1 cellular context compared by ENCODE assay signal in the genomic region with DNA sequence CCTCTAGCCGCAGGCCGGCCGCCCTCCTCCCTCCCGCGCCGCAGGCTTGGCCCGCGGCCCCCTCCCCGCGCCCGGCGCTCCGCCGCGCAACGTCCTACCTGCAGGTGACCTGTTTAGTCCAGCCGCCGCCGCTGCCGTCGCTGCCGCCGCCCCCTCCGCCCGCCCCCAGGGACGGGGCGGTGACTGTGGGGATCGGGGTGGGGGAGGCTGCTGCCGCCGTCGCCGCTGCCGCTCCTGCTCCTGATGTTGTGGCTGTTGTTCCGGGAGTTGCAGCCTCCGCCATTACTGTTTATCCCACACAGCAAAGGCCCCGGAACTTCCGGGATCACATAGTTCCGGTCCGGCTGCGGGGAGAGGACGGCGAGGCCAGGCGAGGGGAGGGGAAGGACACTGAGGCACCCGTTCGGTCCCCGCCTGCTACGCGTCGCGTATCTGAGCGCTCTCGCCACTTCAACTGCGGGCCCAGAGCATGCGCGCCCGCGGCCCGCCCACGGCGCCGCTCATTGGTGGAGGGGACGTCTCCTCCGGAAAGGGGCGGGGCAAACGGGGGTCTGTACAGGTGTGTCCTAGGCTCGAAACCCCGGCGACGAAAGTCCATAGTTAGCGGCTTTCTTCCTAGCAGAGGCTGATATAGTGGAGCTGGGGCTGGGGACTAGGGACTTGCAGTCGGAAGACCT.
TF ChIP-seq lines count a peak whose summit lies in the region.

A gene with protein sequence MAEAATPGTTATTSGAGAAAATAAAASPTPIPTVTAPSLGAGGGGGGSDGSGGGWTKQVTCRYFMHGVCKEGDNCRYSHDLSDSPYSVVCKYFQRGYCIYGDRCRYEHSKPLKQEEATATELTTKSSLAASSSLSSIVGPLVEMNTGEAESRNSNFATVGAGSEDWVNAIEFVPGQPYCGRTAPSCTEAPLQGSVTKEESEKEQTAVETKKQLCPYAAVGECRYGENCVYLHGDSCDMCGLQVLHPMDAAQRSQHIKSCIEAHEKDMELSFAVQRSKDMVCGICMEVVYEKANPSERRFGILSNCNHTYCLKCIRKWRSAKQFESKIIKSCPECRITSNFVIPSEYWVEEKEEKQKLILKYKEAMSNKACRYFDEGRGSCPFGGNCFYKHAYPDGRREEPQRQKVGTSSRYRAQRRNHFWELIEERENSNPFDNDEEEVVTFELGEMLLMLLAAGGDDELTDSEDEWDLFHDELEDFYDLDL (minus strand): TSS at position 444 of the 677 bp plus-strand sequence. CDS start 161 bp downstream, at position 283.

TF ChIP-seq in HepG2, 621 proteins besides CTCF, POLR2A, EP300 and RAD21 (continued from another document and continues in another):
- TF ChIP-seq, protein P1, sequence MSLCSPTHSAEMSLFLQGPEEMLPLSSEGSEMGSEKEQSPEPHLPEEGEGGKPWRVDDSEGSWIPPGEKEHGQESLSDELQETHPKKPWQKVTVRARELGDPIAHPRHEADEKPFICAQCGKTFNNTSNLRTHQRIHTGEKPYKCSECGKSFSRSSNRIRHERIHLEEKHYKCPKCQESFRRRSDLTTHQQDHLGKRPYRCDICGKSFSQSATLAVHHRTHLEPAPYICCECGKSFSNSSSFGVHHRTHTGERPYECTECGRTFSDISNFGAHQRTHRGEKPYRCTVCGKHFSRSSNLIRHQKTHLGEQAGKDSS (CRISPR knock-in tag; IDR thresholded peaks at IDR 0.05; ENCODE audit: borderline replicate concordance, low read depth): no peak
- TF ChIP-seq NONO (IDR thresholded peaks at IDR 0.05) (no peak), NONO (CRISPR knock-in tag; conservative IDR thresholded peaks at IDR 0.05) (peak; percentile 86), ZNF564 (CRISPR knock-in tag; IDR thresholded peaks at IDR 0.05) (peak; percentile 51), ZNF562 (CRISPR knock-in tag; IDR thresholded peaks at IDR 0.05; ENCODE audit: borderline replicate concordance) (0 out of 2 replicates have a peak, but pooled peaks have one; percentile 44), AGO2 (optimal IDR thresholded peaks at IDR 0.05; ENCODE audit: low read depth, low read length) (no peak), TAF15 (IDR thresholded peaks at IDR 0.05; ENCODE audit: low read depth, low read length, poor library complexity, severe bottlenecking) (no peak), ATRX (CRISPR knock-in tag; IDR thresholded peaks at IDR 0.05; ENCODE audit: borderline replicate concordance) (no peak), PITX1 (CRISPR knock-in tag; IDR thresholded peaks at IDR 0.05) (peak; percentile 19; the same call in 1 of the 2 replicates), ZNF34 (CRISPR knock-in tag; IDR thresholded peaks at IDR 0.05; ENCODE audit: borderline replicate concordance) (no peak), YEATS2 (CRISPR knock-in tag; IDR thresholded peaks at IDR 0.05; ENCODE audit: borderline replicate concordance) (peak; percentile 62; the same call in 1 of the 2 replicates), ZNF549 (CRISPR knock-in tag; IDR thresholded peaks at IDR 0.05) (no peak), ZNF552 (CRISPR knock-in tag; IDR thresholded peaks at IDR 0.05; ENCODE audit: borderline replicate concordance) (no peak; the same call in 1 of the 2 replicates), KDM4B (CRISPR knock-in tag; IDR thresholded peaks at IDR 0.05) (no peak), ZMYM2 (CRISPR knock-in tag; IDR thresholded peaks at IDR 0.05) (0 out of 2 replicates have a peak, but pooled peaks have one; percentile 36), ZNF614 (CRISPR knock-in tag; IDR thresholded peaks at IDR 0.05; ENCODE audit: borderline replicate concordance) (peak; percentile 64; the same call in 1 of the 2 replicates), FOSL2 (CRISPR knock-in tag; IDR thresholded peaks at IDR 0.05) (peak; percentile 34; the same call in 1 of the 2 replicates), FOXO1 (CRISPR knock-in tag; IDR thresholded peaks at IDR 0.05) (peak; percentile 59), HNF4G (IDR thresholded peaks at IDR 0.05; ENCODE audit: borderline replicate concordance, low read depth, low read length) (peak; percentile 40; the same call in 1 of the 2 replicates), HNF4G (CRISPR knock-in tag; IDR thresholded peaks at IDR 0.05; ENCODE audit: borderline replicate concordance, low read depth) (peak; percentile 35; the same call in 1 of the 2 replicates), ZNF205 (CRISPR knock-in tag; IDR thresholded peaks at IDR 0.05) (peak; percentile 68), PHB2 (IDR thresholded peaks at IDR 0.05; ENCODE audit: partially characterized antibody) (no peak), ESRRA (CRISPR knock-in tag; IDR thresholded peaks at IDR 0.05; ENCODE audit: low read depth) (no peak), ZNF746 (CRISPR knock-in tag; IDR thresholded peaks at IDR 0.05) (no peak; the same call in 1 of the 2 replicates), SMAD1 (CRISPR knock-in tag; IDR thresholded peaks at IDR 0.05; ENCODE audit: borderline replicate concordance, low read depth) (peak; percentile 19; the same call in 1 of the 2 replicates), MTA1 (CRISPR knock-in tag; IDR thresholded peaks at IDR 0.05; ENCODE audit: borderline replicate concordance) (no peak), XRCC5 (optimal IDR thresholded peaks at IDR 0.05; ENCODE audit: low read length) (no peak)
- TF ChIP-seq, protein P2, sequence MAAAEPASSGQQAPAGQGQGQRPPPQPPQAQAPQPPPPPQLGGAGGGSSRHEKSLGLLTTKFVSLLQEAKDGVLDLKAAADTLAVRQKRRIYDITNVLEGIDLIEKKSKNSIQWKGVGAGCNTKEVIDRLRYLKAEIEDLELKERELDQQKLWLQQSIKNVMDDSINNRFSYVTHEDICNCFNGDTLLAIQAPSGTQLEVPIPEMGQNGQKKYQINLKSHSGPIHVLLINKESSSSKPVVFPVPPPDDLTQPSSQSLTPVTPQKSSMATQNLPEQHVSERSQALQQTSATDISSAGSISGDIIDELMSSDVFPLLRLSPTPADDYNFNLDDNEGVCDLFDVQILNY (CRISPR knock-in tag; conservative IDR thresholded peaks at IDR 0.05): 0 out of 2 replicates have a peak, but pooled peaks have one; percentile 43
- TF ChIP-seq, protein P3, sequence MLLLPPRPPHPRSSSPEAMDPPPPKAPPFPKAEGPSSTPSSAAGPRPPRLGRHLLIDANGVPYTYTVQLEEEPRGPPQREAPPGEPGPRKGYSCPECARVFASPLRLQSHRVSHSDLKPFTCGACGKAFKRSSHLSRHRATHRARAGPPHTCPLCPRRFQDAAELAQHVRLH (CRISPR knock-in tag; IDR thresholded peaks at IDR 0.05; ENCODE audit: borderline replicate concordance, low read depth): peak; percentile 82; the same call in 1 of the 2 replicates
- TF ChIP-seq, protein P4, sequence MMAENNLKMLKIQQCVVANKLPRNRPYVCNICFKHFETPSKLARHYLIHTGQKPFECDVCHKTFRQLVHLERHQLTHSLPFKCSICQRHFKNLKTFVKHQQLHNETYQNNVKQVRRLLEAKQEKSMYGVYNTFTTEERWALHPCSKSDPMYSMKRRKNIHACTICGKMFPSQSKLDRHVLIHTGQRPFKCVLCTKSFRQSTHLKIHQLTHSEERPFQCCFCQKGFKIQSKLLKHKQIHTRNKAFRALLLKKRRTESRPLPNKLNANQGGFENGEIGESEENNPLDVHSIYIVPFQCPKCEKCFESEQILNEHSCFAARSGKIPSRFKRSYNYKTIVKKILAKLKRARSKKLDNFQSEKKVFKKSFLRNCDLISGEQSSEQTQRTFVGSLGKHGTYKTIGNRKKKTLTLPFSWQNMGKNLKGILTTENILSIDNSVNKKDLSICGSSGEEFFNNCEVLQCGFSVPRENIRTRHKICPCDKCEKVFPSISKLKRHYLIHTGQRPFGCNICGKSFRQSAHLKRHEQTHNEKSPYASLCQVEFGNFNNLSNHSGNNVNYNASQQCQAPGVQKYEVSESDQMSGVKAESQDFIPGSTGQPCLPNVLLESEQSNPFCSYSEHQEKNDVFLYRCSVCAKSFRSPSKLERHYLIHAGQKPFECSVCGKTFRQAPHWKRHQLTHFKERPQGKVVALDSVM (CRISPR knock-in tag; IDR thresholded peaks at IDR 0.05): peak; percentile 41; the same call in 1 of the 2 replicates
- TF ChIP-seq, protein P5, sequence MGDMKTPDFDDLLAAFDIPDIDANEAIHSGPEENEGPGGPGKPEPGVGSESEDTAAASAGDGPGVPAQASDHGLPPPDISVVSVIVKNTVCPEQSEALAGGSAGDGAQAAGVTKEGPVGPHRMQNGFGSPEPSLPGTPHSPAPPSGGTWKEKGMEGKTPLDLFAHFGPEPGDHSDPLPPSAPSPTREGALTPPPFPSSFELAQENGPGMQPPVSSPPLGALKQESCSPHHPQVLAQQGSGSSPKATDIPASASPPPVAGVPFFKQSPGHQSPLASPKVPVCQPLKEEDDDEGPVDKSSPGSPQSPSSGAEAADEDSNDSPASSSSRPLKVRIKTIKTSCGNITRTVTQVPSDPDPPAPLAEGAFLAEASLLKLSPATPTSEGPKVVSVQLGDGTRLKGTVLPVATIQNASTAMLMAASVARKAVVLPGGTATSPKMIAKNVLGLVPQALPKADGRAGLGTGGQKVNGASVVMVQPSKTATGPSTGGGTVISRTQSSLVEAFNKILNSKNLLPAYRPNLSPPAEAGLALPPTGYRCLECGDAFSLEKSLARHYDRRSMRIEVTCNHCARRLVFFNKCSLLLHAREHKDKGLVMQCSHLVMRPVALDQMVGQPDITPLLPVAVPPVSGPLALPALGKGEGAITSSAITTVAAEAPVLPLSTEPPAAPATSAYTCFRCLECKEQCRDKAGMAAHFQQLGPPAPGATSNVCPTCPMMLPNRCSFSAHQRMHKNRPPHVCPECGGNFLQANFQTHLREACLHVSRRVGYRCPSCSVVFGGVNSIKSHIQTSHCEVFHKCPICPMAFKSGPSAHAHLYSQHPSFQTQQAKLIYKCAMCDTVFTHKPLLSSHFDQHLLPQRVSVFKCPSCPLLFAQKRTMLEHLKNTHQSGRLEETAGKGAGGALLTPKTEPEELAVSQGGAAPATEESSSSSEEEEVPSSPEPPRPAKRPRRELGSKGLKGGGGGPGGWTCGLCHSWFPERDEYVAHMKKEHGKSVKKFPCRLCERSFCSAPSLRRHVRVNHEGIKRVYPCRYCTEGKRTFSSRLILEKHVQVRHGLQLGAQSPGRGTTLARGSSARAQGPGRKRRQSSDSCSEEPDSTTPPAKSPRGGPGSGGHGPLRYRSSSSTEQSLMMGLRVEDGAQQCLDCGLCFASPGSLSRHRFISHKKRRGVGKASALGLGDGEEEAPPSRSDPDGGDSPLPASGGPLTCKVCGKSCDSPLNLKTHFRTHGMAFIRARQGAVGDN (CRISPR knock-in tag; IDR thresholded peaks at IDR 0.05): peak; percentile 91
- TF ChIP-seq, protein P6, sequence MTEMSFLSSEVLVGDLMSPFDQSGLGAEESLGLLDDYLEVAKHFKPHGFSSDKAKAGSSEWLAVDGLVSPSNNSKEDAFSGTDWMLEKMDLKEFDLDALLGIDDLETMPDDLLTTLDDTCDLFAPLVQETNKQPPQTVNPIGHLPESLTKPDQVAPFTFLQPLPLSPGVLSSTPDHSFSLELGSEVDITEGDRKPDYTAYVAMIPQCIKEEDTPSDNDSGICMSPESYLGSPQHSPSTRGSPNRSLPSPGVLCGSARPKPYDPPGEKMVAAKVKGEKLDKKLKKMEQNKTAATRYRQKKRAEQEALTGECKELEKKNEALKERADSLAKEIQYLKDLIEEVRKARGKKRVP (CRISPR knock-in tag; IDR thresholded peaks at IDR 0.05): peak in 1 of 2 experiments; percentile 51; a peak in 1 of 4 replicates
- TF ChIP-seq, protein P7, sequence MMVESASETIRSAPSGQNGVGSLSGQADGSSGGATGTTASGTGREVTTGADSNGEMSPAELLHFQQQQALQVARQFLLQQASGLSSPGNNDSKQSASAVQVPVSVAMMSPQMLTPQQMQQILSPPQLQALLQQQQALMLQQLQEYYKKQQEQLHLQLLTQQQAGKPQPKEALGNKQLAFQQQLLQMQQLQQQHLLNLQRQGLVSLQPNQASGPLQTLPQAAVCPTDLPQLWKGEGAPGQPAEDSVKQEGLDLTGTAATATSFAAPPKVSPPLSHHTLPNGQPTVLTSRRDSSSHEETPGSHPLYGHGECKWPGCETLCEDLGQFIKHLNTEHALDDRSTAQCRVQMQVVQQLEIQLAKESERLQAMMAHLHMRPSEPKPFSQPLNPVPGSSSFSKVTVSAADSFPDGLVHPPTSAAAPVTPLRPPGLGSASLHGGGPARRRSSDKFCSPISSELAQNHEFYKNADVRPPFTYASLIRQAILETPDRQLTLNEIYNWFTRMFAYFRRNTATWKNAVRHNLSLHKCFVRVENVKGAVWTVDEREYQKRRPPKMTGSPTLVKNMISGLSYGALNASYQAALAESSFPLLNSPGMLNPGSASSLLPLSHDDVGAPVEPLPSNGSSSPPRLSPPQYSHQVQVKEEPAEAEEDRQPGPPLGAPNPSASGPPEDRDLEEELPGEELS (CRISPR knock-in tag; IDR thresholded peaks at IDR 0.05): peak; percentile 68
